22 cellular contexts compared by ENCODE assay signal in genomic region chr5:410911-411517, GRCh38. TPM values are rescaled to one million over a fixed set of nuclear protein-coding genes. Genes with fewer than 3 reads are reported as not detected.
A peak's percentile ranks its signal among the peaks of the same experiment; 100 is the strongest.
DNase-seq lines count a peak whose midpoint lies in the region; ATAC-seq and TF ChIP-seq lines count a peak whose summit lies in the region.
"Had no signal": no experiment of that assay in that cellular context is flagged by ENCODE, and none has a peak within 500 bp of the region (broad histone marks: within the 10 kb centered on the region; RNA-seq: fewer than 3 reads in every experiment).

No MANE protein-coding gene starts in this region.

- ATAC-seq in HG03045 (IDR thresholded peaks at IDR 0.05; ENCODE audit: unreplicated experiment): no peak
- ATAC-seq: upper lobe of right lung had no signal

- H3K36me3 Mint-ChIP-seq in CD8-positive, alpha-beta memory T cell: no peaks in the 10 kb centered on the region

- H3K27me3 ChIP-seq in CD8-positive, alpha-beta memory T cell (ENCODE audit: insufficient read depth, low read length, poor library complexity, severe bottlenecking): no peaks in the 10 kb centered on the region
- H3K27me3 ChIP-seq: cardiac muscle cell, upper lobe of right lung had no signal

- peaks cover 7 to 12% of the 10 kb centered on the region in 2 donors for H3K27me3 Mint-ChIP-seq in CD8-positive, alpha-beta memory T cell

- no peak overlapping the region for H3K27ac Mint-ChIP-seq in CD8-positive, alpha-beta memory T cell
- H3K27ac Mint-ChIP-seq: B cell, nephron progenitor cell, progenitor cell of endocrine pancreas had no signal

- no peaks in the 10 kb centered on the region for H3K9me3 Mint-ChIP-seq in CD8-positive, alpha-beta memory T cell

- H3K9ac ChIP-seq in SK-N-MC (ENCODE audit: insufficient read length): no peak overlapping the region

- no peaks in the 10 kb centered on the region for H3K9me3 ChIP-seq in SK-N-MC (ENCODE audit: low read depth, low read length)
- no peaks in the 10 kb centered on the region for H3K9me3 ChIP-seq in CD8-positive, alpha-beta memory T cell (ENCODE audit: low read length)
- H3K9me3 ChIP-seq: Caco-2, upper lobe of right lung had no signal

- H3K4me3 ChIP-seq in SK-N-MC (no peak overlapping the region), fibroblast of villous mesenchyme (ENCODE audit: low read depth, low read length) (no peak overlapping the region)
- no peak overlapping the region for H3K4me3 ChIP-seq in CD8-positive, alpha-beta memory T cell (ENCODE audit: low read length)
- H3K4me3 ChIP-seq: cardiac muscle cell, upper lobe of right lung had no signal

- POLR2A ChIA-PET in CD8-positive, alpha-beta memory T cell (lab: Charles Lee): no interaction called here

- H3K36me3 ChIP-seq in SK-N-MC (ENCODE audit: insufficient read depth, low read length): peaks cover 16% of the 10 kb centered on the region; the same call in 1 of the 2 replicates
- H3K36me3 ChIP-seq in CD8-positive, alpha-beta memory T cell (ENCODE audit: insufficient read depth, low read length): no peaks in the 10 kb centered on the region
- H3K36me3 ChIP-seq: cardiac muscle cell, upper lobe of right lung had no signal

- H3K4me1 Mint-ChIP-seq in CD8-positive, alpha-beta memory T cell: no peaks in the 10 kb centered on the region

- CTCF ChIA-PET in CD8-positive, alpha-beta memory T cell (lab: Charles Lee): no interaction called here

- H3K4me3 Mint-ChIP-seq in CD8-positive, alpha-beta memory T cell: no peak overlapping the region
- H3K4me3 Mint-ChIP-seq: B cell, nephron progenitor cell had no signal

- no peak for TF ChIP-seq CTCF in fibroblast of villous mesenchyme (IDR thresholded peaks at IDR 0.05; ENCODE audit: insufficient read depth, low read depth, low read length)

- 0 out of 2 replicates have a peak overlapping the region, but pooled peaks have one; percentile 37 for H3K27ac ChIP-seq in SK-N-MC
- no peak overlapping the region for H3K27ac ChIP-seq in CD8-positive, alpha-beta memory T cell (ENCODE audit: low read depth, low read length)
- H3K27ac ChIP-seq: cardiac muscle cell, upper lobe of right lung had no signal

- peak; percentile 40 for DNase-seq in NCI-H1092 treated with DMSO at 0.1 percent for 48 hours (lab: John Stamatoyannopoulos, UW)
- no peak for DNase-seq in NCI-H1092 (lab: John Stamatoyannopoulos, UW)
- peak; percentile 41 to 84 for DNase-seq in NCI-H2081 (lab: John Stamatoyannopoulos, UW)
- no peak for DNase-seq in SK-N-MC (ENCODE audit: low read depth, low spot score)
- DNase-seq in fibroblast of villous mesenchyme (ENCODE audit: low read depth): peak; percentile 28
- DNase-seq in CD8-positive, alpha-beta memory T cell: no peak
- DNase-seq in NCI-H1105 treated with DMSO at 0.1 percent for 48 hours (lab: John Stamatoyannopoulos, UW): no peak
- DNase-seq: 8988T; activated effector memory CD4-positive, alpha-beta T cell treated with Interleukin-2 at 50 U/mL for 16 hours; amniotic stem cell; Caco-2; midbrain; NCI-H187 treated with DMSO at 0.1 percent for 48 hours; NCI-H446 treated with DMSO at 0.1 percent for 48 hours; nephron progenitor cell; stimulated activated CD4-positive, alpha-beta T cell treated with anti-CD3 and anti-CD28 coated beads, Interleukin-4, amount 100 ng/mL, for 1 hour; T-helper 9 cell had no signal

- H3K4me1 ChIP-seq in CD8-positive, alpha-beta memory T cell (ENCODE audit: insufficient read depth, low read length): no peaks in the 10 kb centered on the region

RNA-seq across cellular contexts. Expression of gene EXOC3, which starts 32.0 kb away (rescaled TPM):
- total RNA-seq in fibroblast of villous mesenchyme: 31.2 and 32.4 TPM in 2 replicates
- 10 to 100 TPM; 50.2 to 52.4 TPM for total RNA-seq in CD8-positive, alpha-beta memory T cell
- 42.9 TPM for polyA plus RNA-seq in CD8-positive, alpha-beta memory T cell

Comparison
In these comparisons a context has a peak if more than half of its experiments do, and no peak if none do; other contexts are left out.
1. DNase-seq: peak in NCI-H1092 treated with DMSO at 0.1 percent for 48 hours (single experiment), NCI-H2081 (2 of 2) and fibroblast of villous mesenchyme (single experiment); none in NCI-H1092 (single experiment), SK-N-MC (single experiment), CD8-positive, alpha-beta memory T cell (0 of 5) and NCI-H1105 treated with DMSO at 0.1 percent for 48 hours (single experiment).